Comparison of ENCODE assay signal across 28 cellular contexts in genomic region chr3:77207753-77208152, GRCh38.
"Had no signal": no experiment of that assay in that cellular context is flagged by ENCODE, and none has a peak within 500 bp of the region (broad histone marks: within the 10 kb centered on the region; RNA-seq: fewer than 3 reads in every experiment).

No MANE protein-coding gene starts in this region.

- H3K27ac Mint-ChIP-seq: dendritic cell treated with granulocyte-macrophage colony-stimulating factor and Interleukin-4, amounts not matched to agents 40 ng/mL and 50 ng/mL, for 4 days; endodermal cell; memory B cell; natural killer cell treated with Interleukin-12 subunit alpha and Interleukin-12 subunit beta and Interleukin-15 and Interleukin-18, amount 100 ng/mL, for 72 hours; stimulated activated effector memory CD8-positive, alpha-beta T cell treated with anti-CD3 and anti-CD28 coated beads, Interleukin-12 subunit alpha, Interleukin-12 subunit beta, amount 100 ng/mL, for 72 hours had no signal

- ATAC-seq: esophagus mucosa; gastrocnemius medialis; heart left ventricle; left lobe of liver; natural killer cell treated with Interleukin-12 subunit alpha and Interleukin-12 subunit beta and Interleukin-15 and Interleukin-18, amount 100 ng/mL, for 72 hours; pancreas; sciatic nerve; stimulated activated effector memory CD8-positive, alpha-beta T cell treated with anti-CD3 and anti-CD28 coated beads, Interleukin-12 subunit alpha, Interleukin-12 subunit beta, amount 100 ng/mL, for 72 hours had no signal

- H3K36me3 ChIP-seq: colonic mucosa, gastrocnemius medialis, heart left ventricle, neutrophil, pancreas, right atrium auricular region, stomach, thyroid gland had no signal

- H3K4me3 Mint-ChIP-seq: dendritic cell treated with granulocyte-macrophage colony-stimulating factor and Interleukin-4, amounts not matched to agents 40 ng/mL and 50 ng/mL, for 4 days; endodermal cell; memory B cell; natural killer cell treated with Interleukin-12 subunit alpha and Interleukin-12 subunit beta and Interleukin-15 and Interleukin-18, amount 100 ng/mL, for 72 hours; stimulated activated effector memory CD8-positive, alpha-beta T cell treated with anti-CD3 and anti-CD28 coated beads, Interleukin-12 subunit alpha, Interleukin-12 subunit beta, amount 100 ng/mL, for 72 hours had no signal

- H3K4me1 Mint-ChIP-seq: endodermal cell; memory B cell; stimulated activated effector memory CD8-positive, alpha-beta T cell treated with anti-CD3 and anti-CD28 coated beads, Interleukin-12 subunit alpha, Interleukin-12 subunit beta, amount 100 ng/mL, for 72 hours had no signal

- H3K79me2 ChIP-seq: hepatocyte had no signal

- H3K9me3 ChIP-seq: colonic mucosa, gastrocnemius medialis, neutrophil, pancreas, right atrium auricular region, stomach, thyroid gland had no signal

- H2AFZ ChIP-seq: hepatocyte had no signal

- H3K36me3 Mint-ChIP-seq: memory B cell; natural killer cell treated with Interleukin-12 subunit alpha and Interleukin-12 subunit beta and Interleukin-15 and Interleukin-18, amount 100 ng/mL, for 72 hours; stimulated activated effector memory CD8-positive, alpha-beta T cell treated with anti-CD3 and anti-CD28 coated beads, Interleukin-12 subunit alpha, Interleukin-12 subunit beta, amount 100 ng/mL, for 72 hours had no signal

- H3K27me3 ChIP-seq: colonic mucosa, gastrocnemius medialis, heart left ventricle, hepatocyte, neutrophil, pancreas, right atrium auricular region, stomach, thyroid gland had no signal

- FAIRE-seq: kidney, pancreas had no signal

- H3K27me3 Mint-ChIP-seq: dendritic cell treated with granulocyte-macrophage colony-stimulating factor and Interleukin-4, amounts not matched to agents 40 ng/mL and 50 ng/mL, for 4 days; memory B cell; natural killer cell treated with Interleukin-12 subunit alpha and Interleukin-12 subunit beta and Interleukin-15 and Interleukin-18, amount 100 ng/mL, for 72 hours had no signal

- H3K4me3 ChIP-seq: colonic mucosa, gastrocnemius medialis, heart left ventricle, hepatocyte, lung, pancreas, right atrium auricular region, smooth muscle cell, stomach, thyroid gland had no signal

- H3K27ac ChIP-seq: colonic mucosa, epithelial cell of prostate, gastrocnemius medialis, heart left ventricle, hepatocyte, neutrophil, pancreas, right atrium auricular region, stomach, thyroid gland had no signal

- DNase-seq: colonic mucosa; effector CD8-positive, alpha-beta T cell; endodermal cell; foreskin fibroblast; gastrocnemius medialis; heart left ventricle; kidney; pancreas; stimulated activated CD4-positive, alpha-beta T cell treated with anti-CD3 and anti-CD28 coated beads, Interleukin-12 subunit alpha, Interleukin-12 subunit beta, amount 100 ng/mL, for 4 hours; stimulated activated CD4-positive, alpha-beta T cell treated with anti-CD3 and anti-CD28 coated beads, Interleukin-1b, Interleukin-23, amount 100 ng/mL, for 48 hours; stimulated activated CD4-positive, alpha-beta T cell treated with anti-CD3 and anti-CD28 coated beads, Interleukin-4, amount 100 ng/mL, for 24 hours; stimulated activated naive CD4-positive, alpha-beta T cell treated with Interleukin-2 at 50 U/mL for 16 hours; stomach; thyroid gland; trophoblast cell had no signal

- H3K4me2 ChIP-seq: hepatocyte, smooth muscle cell had no signal

- H3K4me1 ChIP-seq: colonic mucosa, gastrocnemius medialis, heart left ventricle, pancreas, right atrium auricular region, stomach, thyroid gland had no signal
